9 cellular contexts compared by ENCODE assay signal in the genomic region with DNA sequence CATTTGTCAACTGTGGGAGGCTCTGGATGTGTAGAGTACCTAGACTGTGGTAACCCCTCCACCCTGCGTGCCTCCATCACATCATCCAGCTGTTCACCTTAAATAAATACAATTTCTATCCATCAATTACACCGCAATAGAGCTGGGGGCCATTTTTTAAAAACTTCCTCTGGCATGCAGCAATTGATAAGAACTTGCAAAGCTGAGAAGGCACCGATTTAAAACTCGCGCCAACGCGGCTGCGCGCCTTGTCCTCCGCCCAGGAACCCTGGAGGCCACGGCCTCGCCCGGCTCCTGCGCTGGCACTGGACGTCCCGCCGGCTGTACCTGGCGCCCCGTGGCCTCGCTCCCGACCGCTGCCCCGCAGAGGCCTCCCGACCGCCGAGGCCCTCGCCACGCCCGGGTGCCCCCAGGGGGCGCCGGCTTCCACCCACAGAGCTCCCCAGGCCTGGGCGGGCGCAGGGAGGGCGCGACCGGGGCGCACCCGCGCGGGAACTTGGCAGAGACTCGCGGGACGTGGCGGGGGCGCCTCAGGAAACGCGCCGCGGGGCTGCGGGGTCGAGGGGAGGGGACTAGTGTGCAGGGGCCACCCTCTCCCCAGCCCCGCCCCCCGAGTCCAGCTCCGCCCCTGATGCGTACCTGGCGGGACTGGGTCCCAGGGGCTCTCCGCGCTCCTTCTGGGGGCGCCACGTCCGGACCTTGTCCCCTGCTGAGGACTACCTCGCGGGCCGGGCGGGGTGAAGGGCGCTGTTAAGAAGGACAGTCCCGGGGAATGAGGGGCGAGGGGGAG.
DNase-seq lines count a peak whose midpoint lies in the region; ATAC-seq and TF ChIP-seq lines count a peak whose summit lies in the region.
"Had no signal": no experiment of that assay in that cellular context is flagged by ENCODE, and none has a peak within 500 bp of the region (broad histone marks: within the 10 kb centered on the region; RNA-seq: fewer than 3 reads in every experiment).

No MANE protein-coding gene starts in this region.

- peak; percentile 4 for TF ChIP-seq CTCF in cardiac fibroblast (IDR thresholded peaks at IDR 0.05; ENCODE audit: low read depth, low read length)
- TF ChIP-seq CTCF in lower lobe of right lung (IDR thresholded peaks at IDR 0.05), result peak; percentile 36

- H3K27me3 ChIP-seq in lower lobe of right lung (ENCODE audit: low read depth) (peaks cover 22% of the 10 kb centered on the region), subcutaneous abdominal adipose tissue (ENCODE audit: control insufficient read depth in 5 of 5, insufficient read depth in 4 of 5, low read length in 5 of 5) (peaks cover 0 to 30% (median 23%) of the 10 kb centered on the region in 5 donors)

- peak overlapping the region; percentile 12 for H3K4me3 Mint-ChIP-seq in activated CD4-positive, alpha-beta memory T cell treated with anti-CD3 and anti-CD28 coated beads for 36 hours
- no peak overlapping the region for H3K4me3 Mint-ChIP-seq in activated CD4-positive, alpha-beta memory T cell treated with anti-CD3 and anti-CD28 coated beads, Interleukin-2, amount 10 ng/mL, durations not matched to agents 7 days and 5 days
- H3K4me3 Mint-ChIP-seq: T-helper 1 cell treated with Interleukin-12 subunit alpha and Interleukin-12 subunit beta and Interleukin-4 antibody, amounts not matched to agents 30 μg/mL and 1 μg/mL, for 36 hours had no signal

- H3K9me3 ChIP-seq in lower lobe of right lung, result no peaks in the 10 kb centered on the region
- peaks cover 0 to 3% (median 0%) of the 10 kb centered on the region in 5 donors for H3K9me3 ChIP-seq in subcutaneous abdominal adipose tissue (ENCODE audit: control insufficient read depth in 5 of 5, low read length in 5 of 5)

- H3K4me3 ChIP-seq in cardiac fibroblast (replicated peaks in 1 of 2; ENCODE audit: low read depth in 2 of 2, low read length in 2 of 2) (peak overlapping the region; percentile 10 to 17), lower lobe of right lung (peak overlapping the region; percentile 45), subcutaneous abdominal adipose tissue (ENCODE audit: low read depth in 1 of 5, low read length in 5 of 5) (peak overlapping the region in 3 of 5 donors; percentile 42 to 50 (median 43))

- H3K36me3 ChIP-seq in lower lobe of right lung (no peaks in the 10 kb centered on the region), subcutaneous abdominal adipose tissue (ENCODE audit: control insufficient read depth in 5 of 5, insufficient read depth in 5 of 5, low read length in 5 of 5) (no peaks in the 10 kb centered on the region)

- no peaks in the 10 kb centered on the region for H3K36me3 Mint-ChIP-seq in activated CD4-positive, alpha-beta memory T cell treated with anti-CD3 and anti-CD28 coated beads for 36 hours
- no peaks in the 10 kb centered on the region for H3K36me3 Mint-ChIP-seq in activated CD4-positive, alpha-beta memory T cell treated with anti-CD3 and anti-CD28 coated beads, Interleukin-2, amount 10 ng/mL, durations not matched to agents 7 days and 5 days (ENCODE audit: low read depth)

- H3K27me3 Mint-ChIP-seq in activated CD4-positive, alpha-beta memory T cell treated with anti-CD3 and anti-CD28 coated beads for 36 hours, result peaks cover 52% of the 10 kb centered on the region
- peaks cover 50% of the 10 kb centered on the region for H3K27me3 Mint-ChIP-seq in activated CD4-positive, alpha-beta memory T cell treated with anti-CD3 and anti-CD28 coated beads, Interleukin-2, amount 10 ng/mL, durations not matched to agents 7 days and 5 days

- H3K4me1 Mint-ChIP-seq in activated CD4-positive, alpha-beta memory T cell treated with anti-CD3 and anti-CD28 coated beads for 36 hours (ENCODE audit: low read depth), result peaks cover 9% of the 10 kb centered on the region
- H3K4me1 Mint-ChIP-seq in activated CD4-positive, alpha-beta memory T cell treated with anti-CD3 and anti-CD28 coated beads, Interleukin-2, amount 10 ng/mL, durations not matched to agents 7 days and 5 days, result peaks cover 6% of the 10 kb centered on the region

- POLR2A ChIA-PET in activated CD4-positive, alpha-beta memory T cell treated with anti-CD3 and anti-CD28 coated beads for 36 hours (lab: Charles Lee), result no interaction called here
- POLR2A ChIA-PET in activated CD4-positive, alpha-beta memory T cell treated with anti-CD3 and anti-CD28 coated beads, Interleukin-2, amount 10 ng/mL, durations not matched to agents 7 days and 5 days (lab: Charles Lee), result no interaction called here

- peak; percentile 70 to 77 for ATAC-seq in lower lobe of right lung

- H3K27ac Mint-ChIP-seq in activated CD4-positive, alpha-beta memory T cell treated with anti-CD3 and anti-CD28 coated beads for 36 hours, result no peak overlapping the region
- H3K27ac Mint-ChIP-seq in activated CD4-positive, alpha-beta memory T cell treated with anti-CD3 and anti-CD28 coated beads, Interleukin-2, amount 10 ng/mL, durations not matched to agents 7 days and 5 days, result no peak overlapping the region
- H3K27ac Mint-ChIP-seq: T-helper 1 cell treated with Interleukin-12 subunit alpha and Interleukin-12 subunit beta and Interleukin-4 antibody, amounts not matched to agents 30 μg/mL and 1 μg/mL, for 36 hours had no signal

- H3K9me3 Mint-ChIP-seq in activated CD4-positive, alpha-beta memory T cell treated with anti-CD3 and anti-CD28 coated beads for 36 hours, result no peaks in the 10 kb centered on the region
- H3K9me3 Mint-ChIP-seq in activated CD4-positive, alpha-beta memory T cell treated with anti-CD3 and anti-CD28 coated beads, Interleukin-2, amount 10 ng/mL, durations not matched to agents 7 days and 5 days, result no peaks in the 10 kb centered on the region
- H3K9me3 Mint-ChIP-seq: T-helper 1 cell treated with Interleukin-12 subunit alpha and Interleukin-12 subunit beta and Interleukin-4 antibody, amounts not matched to agents 30 μg/mL and 1 μg/mL, for 36 hours had no signal

- H3K4me1 ChIP-seq in lower lobe of right lung (peaks cover 16% of the 10 kb centered on the region), subcutaneous abdominal adipose tissue (ENCODE audit: control insufficient read depth in 5 of 5, insufficient read depth in 5 of 5, low read length in 5 of 5) (peaks cover 2 to 16% (median 14%) of the 10 kb centered on the region in 5 donors)

- H3K27ac ChIP-seq in lower lobe of right lung (no peak overlapping the region), subcutaneous abdominal adipose tissue (ENCODE audit: low read depth, low read length) (no peak overlapping the region)

- peak overlapping the region in 1 of 5 donors; percentile 7 for H3K9ac ChIP-seq in subcutaneous abdominal adipose tissue (ENCODE audit: low read length in 5 of 5)

- intact Hi-C loops in activated CD4-positive, alpha-beta memory T cell treated with anti-CD3 and anti-CD28 coated beads for 36 hours (cut with micrococcal nuclease), result loop anchor here (5.0 kb wide), 1 partner anchor 82 kb away; no protein-coding TSS in a partner anchor
- intact Hi-C loops in lower lobe of right lung (cut with DNase I), result no loop called here

- DNase-seq in activated CD4-positive, alpha-beta memory T cell treated with anti-CD3 and anti-CD28 coated beads for 36 hours, result peak; percentile 35
- no peak for DNase-seq in activated CD4-positive, alpha-beta memory T cell treated with anti-CD3 and anti-CD28 coated beads, Interleukin-2, amount 10 ng/mL, durations not matched to agents 7 days and 5 days
- peak in 1 of 2 donors; percentile 24 for DNase-seq in cardiac fibroblast (ENCODE audit: low read depth in 2 of 2)
- DNase-seq in lower lobe of right lung, result peak; percentile 51
- no peak for DNase-seq in cerebellum (ENCODE audit: low spot score)
- DNase-seq in SKM-1 (lab: John Stamatoyannopoulos, UW; ENCODE audit: unreplicated experiment), result no peak
- no peak for DNase-seq in stimulated activated naive CD4-positive, alpha-beta T cell treated with Interleukin-2 at 50 U/mL for 16 hours (lab: John Stamatoyannopoulos, UW)

- CTCF ChIA-PET in activated CD4-positive, alpha-beta memory T cell treated with anti-CD3 and anti-CD28 coated beads for 36 hours (lab: Charles Lee), result interaction anchor here (3.3 kb wide), 1 partner anchor 84 kb away, joined by 16 read pairs; no protein-coding TSS in a partner anchor
- CTCF ChIA-PET in activated CD4-positive, alpha-beta memory T cell treated with anti-CD3 and anti-CD28 coated beads, Interleukin-2, amount 10 ng/mL, durations not matched to agents 7 days and 5 days (lab: Charles Lee), result no interaction called here

Comparison
In these comparisons a context has a peak if more than half of its experiments do, and no peak if none do; other contexts are left out.
1. DNase-seq: peak in activated CD4-positive, alpha-beta memory T cell treated with anti-CD3 and anti-CD28 coated beads for 36 hours (single experiment) and lower lobe of right lung (single experiment); none in activated CD4-positive, alpha-beta memory T cell treated with anti-CD3 and anti-CD28 coated beads, Interleukin-2, amount 10 ng/mL, durations not matched to agents 7 days and 5 days (single experiment), cerebellum (single experiment), SKM-1 (single experiment) and stimulated activated naive CD4-positive, alpha-beta T cell treated with Interleukin-2 at 50 U/mL for 16 hours (single experiment).
2. Peak in every context shown above with its lines, with median percentiles within 50 percentile points of each other: H3K4me3 ChIP-seq.